Comparison of ENCODE assay signal across 21 cellular contexts in the genomic region with DNA sequence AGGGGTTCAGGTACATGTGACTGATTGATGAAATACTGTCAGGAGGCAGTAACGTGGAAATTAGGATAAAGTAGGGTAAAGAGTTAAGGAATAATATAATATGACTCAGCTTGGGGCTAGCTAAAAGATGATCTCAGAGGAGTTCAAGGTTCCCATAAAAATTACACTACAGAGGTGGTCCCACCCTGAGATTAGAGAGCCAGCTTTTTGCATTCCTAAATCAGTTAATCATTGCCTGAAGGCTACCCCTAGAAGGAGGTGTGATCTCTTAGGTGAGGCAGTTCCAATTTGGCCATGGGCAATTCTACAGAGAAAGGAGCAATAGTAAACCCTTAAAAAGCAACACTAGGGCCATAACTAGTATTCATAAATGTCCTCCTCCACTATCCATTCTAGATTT. TPM values are rescaled to one million over a fixed set of nuclear protein-coding genes. Genes with fewer than 3 reads are reported as not detected.
DNase-seq lines count a peak whose midpoint lies in the region; ATAC-seq, FAIRE-seq and TF ChIP-seq lines count a peak whose summit lies in the region.
"Had no signal": no experiment of that assay in that cellular context is flagged by ENCODE, and none has a peak within 500 bp of the region (broad histone marks: within the 10 kb centered on the region; RNA-seq: fewer than 3 reads in every experiment).

No MANE protein-coding gene starts in this region.

- no peak overlapping the region for H3K27ac ChIP-seq in RWPE2 (ENCODE audit: poor library complexity, severe bottlenecking)
- H3K27ac ChIP-seq in testis: no peak overlapping the region
- H3K27ac ChIP-seq: Peyer's patch, SJSA1 had no signal

- DNase-seq in Daoy (ENCODE audit: low read depth) (peak; percentile 5), H54 (ENCODE audit: insufficient read length, low spot score) (no peak), RWPE2 (ENCODE audit: low spot score) (no peak), glomerular visceral epithelial cell (ENCODE audit: extremely low spot score) (peak; percentile 4), middle frontal gyrus (ENCODE audit: extremely low spot score, low spot score) (no peak), testis (no peak)
- DNase-seq: Kasumi-1, NCI-H1092 treated with DMSO at 0.1 percent for 48 hours, NCI-H146, NCI-H2029, NCI-H345, NCI-H524, NCI-H82, Peyer's patch had no signal

- WGBS in testis, 2 donors: 91 to 96% methylated on average over 1 of the region's 1 CpG

- no peak for TF ChIP-seq CTCF in RWPE2 (IDR thresholded peaks at IDR 0.05; ENCODE audit: poor library complexity, severe bottlenecking)
- TF ChIP-seq CTCF in testis (IDR thresholded peaks at IDR 0.05): no peak

- H3K27me3 ChIP-seq in RWPE2 (ENCODE audit: insufficient read depth, poor library complexity, severe bottlenecking) (no peaks in the 10 kb centered on the region), testis (no peaks in the 10 kb centered on the region)
- H3K27me3 ChIP-seq: Peyer's patch had no signal

- no peaks in the 10 kb centered on the region for H3K9me3 ChIP-seq in RWPE2 (ENCODE audit: severe bottlenecking)
- no peaks in the 10 kb centered on the region for H3K9me3 ChIP-seq in testis
- H3K9me3 ChIP-seq: Peyer's patch, SJSA1 had no signal

- H3K4me3 ChIP-seq in RWPE2 (ENCODE audit: severe bottlenecking) (no peak overlapping the region), testis (no peak overlapping the region)
- H3K4me3 ChIP-seq: Peyer's patch, SJSA1 had no signal

- H3K36me3 ChIP-seq in RWPE2 (ENCODE audit: low read depth) (no peaks in the 10 kb centered on the region), testis (ENCODE audit: low read depth, missing control alignments) (no peaks in the 10 kb centered on the region)
- H3K36me3 ChIP-seq: Peyer's patch, SJSA1 had no signal

- H3K4me1 ChIP-seq in RWPE2 (ENCODE audit: insufficient read depth, poor library complexity, severe bottlenecking) (peaks cover 12% of the 10 kb centered on the region), testis (no peaks in the 10 kb centered on the region)
- H3K4me1 ChIP-seq: Peyer's patch, SJSA1 had no signal

- intact Hi-C loops in testis (cut with DNase I; ENCODE audit: low total_unique reads): no loop called here

- ATAC-seq in RWPE2 (ENCODE audit: low read depth) (peak; percentile 68), HG03342 (IDR thresholded peaks at IDR 0.05; ENCODE audit: unreplicated experiment) (no peak), HG02623 (IDR thresholded peaks at IDR 0.05; ENCODE audit: unreplicated experiment) (no peak)
- ATAC-seq: Right ventricle myocardium inferior had no signal

- TF ChIP-seq POLR2A in H54 (IDR thresholded peaks at IDR 0.05; ENCODE audit: low read depth, low read length): no peak
- no peak for TF ChIP-seq POLR2A in testis (IDR thresholded peaks at IDR 0.05)

- peak; percentile 55 for FAIRE-seq in H54 (lab: Jason Lieb, UNC)
- FAIRE-seq: D721Med, H1 had no signal

RNA-seq across cellular contexts. Expression of a gene that starts 5.9 kb away (rescaled TPM):
- total RNA-seq in Daoy (2014; rRNA removed; shearing (Covaris generic)): not detected in 2 replicates
- total RNA-seq in testis: 1 to 10 TPM; 3.5 to 4.2 TPM
- polyA plus RNA-seq in testis (ENCODE audit: insufficient read depth, low read depth, low replicate concordance): 10.4 TPM
- total RNA-seq: G401, H1, Peyer's patch, Right ventricle myocardium inferior, SJSA1 had no signal
- polyA plus RNA-seq: H1 had no signal

RNA-seq across cellular contexts. Expression of a gene that starts 9.3 kb away (rescaled TPM):
- 4.3 and 13.9 TPM in 2 replicates for total RNA-seq in Daoy (2014; rRNA removed; shearing (Covaris generic))
- total RNA-seq in testis: 10 to 100 TPM; 27.1 to 27.4 TPM
- 13.0 TPM for polyA plus RNA-seq in testis (ENCODE audit: insufficient read depth, low read depth, low replicate concordance)
- total RNA-seq: SJSA1 had no signal

Comparison
In these comparisons a context has a peak if more than half of its experiments do, and no peak if none do; other contexts are left out.
1. DNase-seq: peak in Daoy (single experiment) and glomerular visceral epithelial cell (single experiment); none in H54 (single experiment), RWPE2 (single experiment), middle frontal gyrus (single experiment) and testis (single experiment).